1 cellular context compared by ENCODE assay signal in the genomic region with DNA sequence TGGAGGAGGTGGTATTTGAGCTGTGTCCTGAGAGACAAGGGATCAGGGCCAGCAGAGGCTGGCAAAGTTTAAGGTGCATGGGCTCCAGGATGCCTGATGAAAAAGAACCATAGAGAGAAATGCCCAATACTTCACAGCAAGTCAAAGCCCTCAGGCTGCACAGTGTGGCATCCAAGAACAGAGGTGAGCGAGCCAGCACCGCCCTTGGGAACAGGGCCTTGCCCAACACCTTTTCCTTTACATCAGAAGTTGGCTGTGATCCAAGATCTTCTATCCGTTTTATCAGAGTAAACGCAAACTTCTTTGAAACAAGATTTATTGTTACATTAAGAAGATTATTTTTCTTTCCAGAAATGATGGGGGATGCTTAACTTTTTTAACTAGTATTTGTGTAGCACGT.
TF ChIP-seq lines count a peak whose summit lies in the region.

No MANE protein-coding gene starts in this region.

TF ChIP-seq in H1, 55 proteins besides CTCF, POLR2A, EP300 and RAD21:
- TF ChIP-seq KDM5A (IDR thresholded peaks at IDR 0.05; ENCODE audit: low read length) (no peak), BRCA1 (IDR thresholded peaks at IDR 0.05; ENCODE audit: low read depth, low read length) (no peak), RBBP5 (IDR thresholded peaks at IDR 0.05; ENCODE audit: borderline replicate concordance, low read depth, low read length) (no peak), CHD2 (IDR thresholded peaks at IDR 0.05; ENCODE audit: low read length) (no peak), ZNF274 (IDR thresholded peaks at IDR 0.05; ENCODE audit: borderline replicate concordance, extremely low read depth, low read length) (no peak), CTBP2 (IDR thresholded peaks at IDR 0.05; ENCODE audit: borderline replicate concordance, insufficient read depth, insufficient read length, low read length) (no peak), KDM4A (IDR thresholded peaks at IDR 0.05; ENCODE audit: low read depth, low read length, severe bottlenecking) (no peak), CEBPB (IDR thresholded peaks at IDR 0.05; ENCODE audit: low read depth, low read length) (no peak), SP1 (IDR thresholded peaks at IDR 0.05; ENCODE audit: low read depth, low read length) (no peak)
